In genomic region chr14:97219356-97220017, GRCh38 we compare ENCODE assay signal across 10 cellular contexts.
A peak's percentile ranks its signal among the peaks of the same experiment; 100 is the strongest.
DNase-seq lines count a peak whose midpoint lies in the region; ATAC-seq and TF ChIP-seq lines count a peak whose summit lies in the region.
"Had no signal": no experiment of that assay in that cellular context is flagged by ENCODE, and none has a peak within 500 bp of the region (broad histone marks: within the 10 kb centered on the region; RNA-seq: fewer than 3 reads in every experiment).

No MANE protein-coding gene starts in this region.

- peak in 3 of 5 donors; percentile 4 to 14 (median 11) for DNase-seq in CD4-positive, alpha-beta memory T cell
- DNase-seq in T-cell (peak in 9 of 34 experiments; percentile 3 to 17 (median 6)), coronary artery (ENCODE audit: low spot score) (no peak), nephron progenitor cell (peak; percentile 28), GM19240 (ENCODE audit: insufficient read length, low spot score) (no peak), NCI-H1436 treated with DMSO at 0.1 percent for 48 hours (lab: John Stamatoyannopoulos, UW) (no peak), left colon (no peak)
- DNase-seq: IMR-90, SHP77 treated with DMSO at 0.1 percent for 48 hours had no signal

- H3K36me3 ChIP-seq in CD4-positive, alpha-beta memory T cell (ENCODE audit: insufficient read depth, low read length): no peaks in the 10 kb centered on the region

- POLR2A ChIA-PET in CD4-positive, alpha-beta memory T cell (lab: Charles Lee; ENCODE audit: partially characterized antibody): no interaction called here
- POLR2A ChIA-PET in T-cell (lab: Charles Lee): interaction anchor here in 1 of 2 donors (0.6 kb wide), 1 partner anchor 8 kb away, joined by 3 read pairs; no protein-coding TSS in a partner anchor

- H3K4me1 Mint-ChIP-seq in CD4-positive, alpha-beta memory T cell: peaks cover 8 to 32% (median 18%) of the 10 kb centered on the region in 4 donors
- H3K4me1 Mint-ChIP-seq in T-cell: peaks cover 24 to 28% (median 27%) of the 10 kb centered on the region in 3 donors
- peaks cover 5% of the 10 kb centered on the region for H3K4me1 Mint-ChIP-seq in nephron progenitor cell

- H3K4me3 ChIP-seq in CD4-positive, alpha-beta memory T cell (ENCODE audit: low read length in 2 of 2): peak overlapping the region in 1 of 2 donors; percentile 76
- peak overlapping the region; percentile 57 for H3K4me3 ChIP-seq in coronary artery

- TF ChIP-seq CTCF in coronary artery (IDR thresholded peaks at IDR 0.05) (no peak), nephron progenitor cell (IDR thresholded peaks at IDR 0.05) (no peak)

- peak overlapping the region; percentile 84 to 90 (median 88) for H3K4me3 Mint-ChIP-seq in CD4-positive, alpha-beta memory T cell
- peak overlapping the region; percentile 77 to 88 (median 82) for H3K4me3 Mint-ChIP-seq in T-cell
- H3K4me3 Mint-ChIP-seq in nephron progenitor cell: peak overlapping the region; percentile 83

- peaks cover 13% of the 10 kb centered on the region for H3K27me3 ChIP-seq in CD4-positive, alpha-beta memory T cell (ENCODE audit: insufficient read depth, low read length)

- peak overlapping the region in 5 of 7 donors; percentile 16 to 77 (median 53) for H3K27ac Mint-ChIP-seq in CD4-positive, alpha-beta memory T cell
- H3K27ac Mint-ChIP-seq in T-cell: peak overlapping the region in 1 of 2 donors; percentile 23
- H3K27ac Mint-ChIP-seq in nephron progenitor cell: no peak overlapping the region

- H3K27me3 Mint-ChIP-seq in CD4-positive, alpha-beta memory T cell: peaks cover 14 to 23% of the 10 kb centered on the region in 2 donors
- peaks cover 21% of the 10 kb centered on the region in 2 donors for H3K27me3 Mint-ChIP-seq in T-cell
- peaks cover 85% of the 10 kb centered on the region for H3K27me3 Mint-ChIP-seq in nephron progenitor cell (ENCODE audit: low read depth, poor library complexity)

- no peak overlapping the region for H3K27ac ChIP-seq in CD4-positive, alpha-beta memory T cell (ENCODE audit: low read depth, low read length)
- H3K27ac ChIP-seq in coronary artery: no peak overlapping the region

- intact Hi-C loops in CD4-positive, alpha-beta memory T cell (cut with micrococcal nuclease): no loop called here
- intact Hi-C loops in left colon (cut with DNase I, micrococcal nuclease): no loop called here

- ATAC-seq in T-cell (replicated peaks in 1 of 4) (peak in 3 of 4 experiments; percentile 50 to 57 (median 56)), HG02588 (IDR thresholded peaks at IDR 0.05; ENCODE audit: unreplicated experiment) (no peak), left colon (no peak)

- peaks cover 0 to 2% of the 10 kb centered on the region in 2 donors for H3K36me3 Mint-ChIP-seq in CD4-positive, alpha-beta memory T cell
- H3K36me3 Mint-ChIP-seq in T-cell: no peaks in the 10 kb centered on the region
- H3K36me3 Mint-ChIP-seq in nephron progenitor cell (ENCODE audit: low read depth): no peaks in the 10 kb centered on the region

- CTCF ChIA-PET in CD4-positive, alpha-beta memory T cell (lab: Charles Lee; ENCODE audit: partially characterized antibody): interaction anchor here (0.7 to 1.3 kb wide), 6 partner anchors 11 to 758 kb away, joined by 3 to 4 read pairs (median 3); no protein-coding TSS in a partner anchor
- CTCF ChIA-PET in T-cell (lab: Charles Lee): interaction anchor here in 1 of 2 donors (0.7 to 1.2 kb wide), 2 partner anchors 22 to 633 kb away, joined by 3 read pairs; no protein-coding TSS in a partner anchor

- peaks cover 10% of the 10 kb centered on the region for H3K4me1 ChIP-seq in CD4-positive, alpha-beta memory T cell (ENCODE audit: insufficient read depth, low read length)

- H3K9me3 Mint-ChIP-seq in CD4-positive, alpha-beta memory T cell: peaks cover 0 to 3% (median 0%) of the 10 kb centered on the region in 8 donors
- H3K9me3 Mint-ChIP-seq in T-cell: no peaks in the 10 kb centered on the region
- H3K9me3 Mint-ChIP-seq in nephron progenitor cell: no peaks in the 10 kb centered on the region

- no peaks in the 10 kb centered on the region for H3K9me3 ChIP-seq in CD4-positive, alpha-beta memory T cell (ENCODE audit: control insufficient read depth in 1 of 2, low read length in 2 of 2)

Comparison
In these comparisons a context has a peak if more than half of its experiments do, and no peak if none do; other contexts are left out.
1. DNase-seq: peak in CD4-positive, alpha-beta memory T cell (3 of 5) and nephron progenitor cell (single experiment); none in coronary artery (single experiment), GM19240 (single experiment), NCI-H1436 treated with DMSO at 0.1 percent for 48 hours (single experiment) and left colon (0 of 2).
2. ATAC-seq: peak in T-cell (3 of 4); none in HG02588 (single experiment) and left colon (single experiment).
3. Peak in every context shown above with its lines, with median percentiles within 50 percentile points of each other: H3K4me3 Mint-ChIP-seq.